20 cellular contexts compared by ENCODE assay signal in genomic region chr9:100167176-100167575, GRCh38.
"Had no signal": no experiment of that assay in that cellular context is flagged by ENCODE, and none has a peak within 500 bp of the region (broad histone marks: within the 10 kb centered on the region; RNA-seq: fewer than 3 reads in every experiment).

No MANE protein-coding gene starts in this region.

- H3K27ac ChIP-seq: colonic mucosa, heart left ventricle, skin epidermis, thyroid gland had no signal

- FAIRE-seq: endometrium, frontal cortex, islet of Langerhans, TTC549 had no signal

- H3K9me3 ChIP-seq: colonic mucosa, heart left ventricle, mucosa of descending colon, thyroid gland had no signal

- ATAC-seq: heart left ventricle; left lobe of liver; mucosa of descending colon; naive thymus-derived CD4-positive, alpha-beta T cell; stimulated activated naive B cell treated with anti-CD40 and anti-IgM and Interleukin-4, amounts not matched to agents 10 μg/mL and 1 μg/mL and 100 μg/mL, for 72 hours had no signal

- H3K27me3 ChIP-seq: colonic mucosa, heart left ventricle, thyroid gland had no signal

- H3K4me3 ChIP-seq: colonic mucosa, heart left ventricle, mucosa of descending colon, skin epidermis, thyroid gland had no signal

- DNase-seq: activated CD4-positive, alpha-beta T cell treated with anti-CD3 and anti-CD28 coated beads, Interleukin-2, amount 10 ng/mL, durations not matched to agents 7 days and 5 days; activated CD4-positive, CD25-positive, alpha-beta regulatory T cell; activated naive CD8-positive, alpha-beta T cell treated with anti-CD3 and anti-CD28 coated beads, Interleukin-2, amount 10 ng/mL, durations not matched to agents 7 days and 5 days; anterior cingulate cortex; caudate nucleus; colonic mucosa; heart left ventricle; mucosa of descending colon; naive thymus-derived CD4-positive, alpha-beta T cell; stimulated activated CD4-positive, alpha-beta T cell treated with anti-CD3 and anti-CD28 coated beads, Interleukin-15, amount 100 ng/mL, for 24 hours; stimulated activated CD4-positive, alpha-beta T cell treated with anti-CD3 and anti-CD28 coated beads, Interleukin-4, amount 100 ng/mL, for 1 hour; stimulated activated naive B cell treated with anti-CD40 and anti-IgM and Interleukin-4, amounts not matched to agents 10 μg/mL and 1 μg/mL and 100 μg/mL, for 72 hours; T-helper 2 cell; thyroid gland had no signal

- H3K36me3 ChIP-seq: colonic mucosa, heart left ventricle, thyroid gland had no signal

- H3K4me1 ChIP-seq: colonic mucosa, heart left ventricle, thyroid gland had no signal
